In the genomic region with DNA sequence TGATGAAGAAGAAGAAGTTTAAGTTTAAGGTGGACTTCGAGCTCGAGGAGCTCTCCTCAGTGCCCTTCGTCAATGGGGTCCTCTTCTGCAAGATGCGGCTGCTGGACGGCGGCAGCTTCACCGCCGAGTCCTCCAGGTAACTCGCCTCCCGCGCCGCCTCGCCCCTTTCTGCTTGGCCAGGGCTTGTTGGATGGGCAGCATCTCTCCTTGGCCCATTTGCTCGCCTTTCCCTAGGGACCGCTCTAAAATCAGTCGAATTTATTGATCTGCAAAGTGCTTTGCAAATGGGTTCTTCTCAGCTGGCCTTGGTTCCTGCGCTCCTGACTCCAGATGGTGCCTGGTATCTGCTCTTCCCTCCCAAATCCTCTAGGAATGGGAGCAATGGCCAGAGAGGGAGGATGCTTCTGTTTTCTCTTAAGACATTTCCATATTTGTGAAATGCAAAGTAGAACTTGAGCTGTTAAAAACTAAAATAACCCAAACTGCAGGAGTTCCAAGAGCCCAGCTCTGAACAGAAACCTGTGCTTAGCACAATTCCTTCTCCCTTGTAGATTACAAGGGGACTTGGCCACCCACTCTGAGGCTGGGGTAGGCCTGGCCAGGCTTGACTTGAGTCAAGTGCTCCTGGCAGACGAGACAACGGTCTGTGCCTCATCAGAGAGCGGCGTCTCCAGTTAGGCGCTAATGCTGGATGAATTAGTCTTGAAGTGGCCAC, we compare ENCODE assay signal across 8 cellular contexts. TPM values are rescaled to one million over a fixed set of nuclear protein-coding genes. Genes with fewer than 3 reads are reported as not detected.
DNase-seq lines count a peak whose midpoint lies in the region; ATAC-seq, FAIRE-seq and TF ChIP-seq lines count a peak whose summit lies in the region.

No MANE protein-coding gene starts in this region.

- H2AK5ac ChIP-seq in H1 (ENCODE audit: low read depth, low read length) = no peak overlapping the region

- TF ChIP-seq CTCF in AG04450 (IDR thresholded peaks at IDR 0.05; ENCODE audit: low read depth, low read length) (0 out of 2 replicates have a peak, but pooled peaks have one; percentile 16), H1 (IDR thresholded peaks at IDR 0.05; ENCODE audit: control extremely low read depth in 1 of 3, insufficient read depth in 1 of 3, low read depth in 1 of 3, low read length in 3 of 3) (peak in 1 of 3 experiments; percentile 23; a peak in 2 of 4 replicates)

- CTCF ChIA-PET in AG04450 (lab: Charles Lee) = interaction anchor here (0.6 to 3.1 kb wide), 22 partner anchors 9 to 329 kb away, joined by 3 to 60 read pairs (median 4); no protein-coding TSS in a partner anchor
- CTCF ChIA-PET in H1 (lab: Charles Lee; ENCODE audit: partially characterized antibody) = interaction anchor here (1.0 to 8.0 kb wide), 29 partner anchors 10 to 245 kb away, joined by 3 to 127 read pairs (median 6); a partner anchor contains a TSS

- H3K18ac ChIP-seq in H1 (ENCODE audit: extremely low read depth, low read length) = 0 out of 2 replicates have a peak overlapping the region, but pooled peaks have one; percentile 73

- no peak for TF ChIP-seq RAD21 in H1 (IDR thresholded peaks at IDR 0.05 in 1 of 2, conservative IDR thresholded peaks at IDR 0.05 in 1 of 2; ENCODE audit: low read depth in 2 of 2, low read length in 2 of 2)

- TF ChIP-seq POLR2A in H1 (IDR thresholded peaks at IDR 0.05; ENCODE audit: control extremely low read depth in 1 of 2, low read depth in 2 of 2, low read length in 2 of 2) = no peak

- no peak overlapping the region for H3K14ac ChIP-seq in H1 (ENCODE audit: insufficient read length)

- 4% methylated on average over 21 of the region's 22 CpGs; no CpG with 5 or more reads in 1 of the 2 experiments for WGBS in H1 (ENCODE audit: extremely low coverage in 1 of 2, insufficient coverage in 1 of 2, insufficient read length in 1 of 2, insufficient replicate concordance in 2 of 2, low coverage in 1 of 2, low lambda C conversion rate in 2 of 2, missing lambda C conversion rate in 1 of 2), 2 experiments

- no peak for FAIRE-seq in H1 (lab: Jason Lieb, UNC)

- peak overlapping the region; percentile 63 to 84 for H3K4me2 ChIP-seq in H1 (ENCODE audit: insufficient read depth in 1 of 2, low read depth in 2 of 2, low read length in 2 of 2)

- H2BK15ac ChIP-seq in H1 (ENCODE audit: low read length) = no peak overlapping the region

- no peaks in the 10 kb centered on the region for H3K9me3 Mint-ChIP-seq in stimulated activated naive CD8-positive, alpha-beta T cell treated with anti-CD3 and anti-CD28 coated beads, Interleukin-15, amount 100 ng/mL, for 72 hours

- peak overlapping the region; percentile 87 to 90 for H3K27ac Mint-ChIP-seq in stimulated activated naive CD8-positive, alpha-beta T cell treated with anti-CD3 and anti-CD28 coated beads, Interleukin-15, amount 100 ng/mL, for 72 hours

- peak overlapping the region in 2 of 4 experiments; percentile 32 to 34; a peak in 1 of 7 replicates for H3K9ac ChIP-seq in H1 (replicated peaks in 1 of 4; ENCODE audit: extremely low read depth in 1 of 4, low read depth in 3 of 4, low read length in 3 of 4)

- H3K9me3 ChIP-seq in AG04450 (ENCODE audit: control insufficient read depth, insufficient read depth, low read length) (no peaks in the 10 kb centered on the region), H1 (ENCODE audit: insufficient read depth in 2 of 2, low read depth in 1 of 2, low read length in 1 of 2) (no peaks in the 10 kb centered on the region)

- no peak overlapping the region for H3K4ac ChIP-seq in H1 (replicated peaks; ENCODE audit: insufficient read length, low read depth, low read length)

- no peak for TF ChIP-seq EP300 in H1 (IDR thresholded peaks at IDR 0.05; ENCODE audit: borderline replicate concordance in 1 of 2, low read depth in 2 of 2, low read length in 2 of 2)

- ATAC-seq in GM18861 (IDR thresholded peaks at IDR 0.05; ENCODE audit: unreplicated experiment) (peak; percentile 35), HG03103 (IDR thresholded peaks at IDR 0.05; ENCODE audit: low read depth, unreplicated experiment) (peak; percentile 32)
- ATAC-seq in stimulated activated naive CD8-positive, alpha-beta T cell treated with anti-CD3 and anti-CD28 coated beads, Interleukin-15, amount 100 ng/mL, for 72 hours = peak; percentile 68

- no peak overlapping the region for H2BK20ac ChIP-seq in H1 (ENCODE audit: low read length)

- peak overlapping the region; percentile 18; the same call in 1 of the 2 replicates for H2BK5ac ChIP-seq in H1 (ENCODE audit: low read depth, low read length)

- peaks cover 0 to 4% of the 10 kb centered on the region in 2 experiments for H4K20me1 ChIP-seq in H1 (replicated peaks in 1 of 2; ENCODE audit: control insufficient read depth in 1 of 2, insufficient read depth in 2 of 2, low read length in 2 of 2)

- no peak overlapping the region for H2AFZ ChIP-seq in H1 (ENCODE audit: low read length)

- H2BK120ac ChIP-seq in H1 (replicated peaks; ENCODE audit: low read depth, low read length) = no peak overlapping the region

- no peak overlapping the region for H4K8ac ChIP-seq in H1 (ENCODE audit: extremely low read depth, insufficient read depth, low read length)

- no peak overlapping the region for H3K56ac ChIP-seq in H1 (replicated peaks; ENCODE audit: insufficient read length, low read depth, low read length)

- H3K79me1 ChIP-seq in H1 (ENCODE audit: low read depth, low read length) = no peaks in the 10 kb centered on the region

- peaks cover 25% of the 10 kb centered on the region for H3K4me1 Mint-ChIP-seq in stimulated activated naive CD8-positive, alpha-beta T cell treated with anti-CD3 and anti-CD28 coated beads, Interleukin-15, amount 100 ng/mL, for 72 hours

- H3K27me3 Mint-ChIP-seq in stimulated activated naive CD8-positive, alpha-beta T cell treated with anti-CD3 and anti-CD28 coated beads, Interleukin-15, amount 100 ng/mL, for 72 hours = no peaks in the 10 kb centered on the region

- peaks cover 7% of the 10 kb centered on the region; the same call in 1 of the 2 replicates for H3K23me2 ChIP-seq in H1 (ENCODE audit: low read depth, low read length)

- peak overlapping the region; percentile 77 for H3K4me3 ChIP-seq in AG04450 (ENCODE audit: low read depth, low read length)
- peak overlapping the region; percentile 39 to 78 (median 66) for H3K4me3 ChIP-seq in H1 (ENCODE audit: extremely low read depth in 1 of 4, insufficient read depth in 2 of 4, low read depth in 3 of 4, low read length in 4 of 4)

- H3K4me3 Mint-ChIP-seq in stimulated activated naive CD8-positive, alpha-beta T cell treated with anti-CD3 and anti-CD28 coated beads, Interleukin-15, amount 100 ng/mL, for 72 hours = peak overlapping the region; percentile 89 to 94

- DNase-seq in AG04450 (ENCODE audit: low read depth, low spot score) = no peak
- DNase-seq in NCI-H526 (lab: John Stamatoyannopoulos, UW) = peak; percentile 53 to 71
- DNase-seq in activated CD4-positive, alpha-beta T cell treated with anti-CD3 and anti-CD28 coated beads, Interleukin-2, amount 50 U/mL, for 4 hours = peak; percentile 19 to 36
- peak; percentile 44 to 74 for DNase-seq in H1 (ENCODE audit: low read depth in 1 of 2, low spot score in 2 of 2)
- peak; percentile 25 for DNase-seq in middle frontal gyrus (ENCODE audit: extremely low spot score, low spot score)
- DNase-seq in stimulated activated naive CD8-positive, alpha-beta T cell treated with anti-CD3 and anti-CD28 coated beads, Interleukin-15, amount 100 ng/mL, for 72 hours = peak; percentile 51 to 65

- H3K4me1 ChIP-seq in H1 (replicated peaks in 1 of 4; ENCODE audit: control insufficient read depth in 3 of 4, insufficient read depth in 4 of 4, low read length in 3 of 4) = peaks cover 0 to 11% (median 3%) of the 10 kb centered on the region in 4 experiments; a peak in 5 of 7 replicates

- H3K36me3 ChIP-seq in H1 (ENCODE audit: control insufficient read depth in 2 of 4, insufficient read depth in 4 of 4, low read length in 3 of 4) = no peaks in the 10 kb centered on the region

- no peak overlapping the region for H3K23ac ChIP-seq in H1 (ENCODE audit: insufficient read length)

- no peak overlapping the region for H4K5ac ChIP-seq in H1 (ENCODE audit: insufficient read length, low read depth, low read length)

- POLR2A ChIA-PET in AG04450 (lab: Yijun Ruan, JAX) = interaction anchor here (0.5 to 1.6 kb wide), 3 partner anchors 26 to 132 kb away, joined by 3 to 6 read pairs (median 5); a partner anchor contains a TSS
- POLR2A ChIA-PET in H1 (lab: Charles Lee; ENCODE audit: partially characterized antibody) = interaction anchor here (0.8 to 2.1 kb wide), 5 partner anchors 26 to 132 kb away, joined by 3 to 7 read pairs (median 5); a partner anchor contains a TSS

- H3K27ac ChIP-seq in AG04450 (ENCODE audit: low read depth, low read length) (no peak overlapping the region), H1 (ENCODE audit: low read depth, low read length) (no peak overlapping the region)

- H3K27me3 ChIP-seq in AG04450 (ENCODE audit: control insufficient read depth, insufficient read depth, low read length) (peaks cover 2% of the 10 kb centered on the region), H1 (replicated peaks in 1 of 4; ENCODE audit: control insufficient read depth in 3 of 4, extremely low read depth in 1 of 4, insufficient read depth in 3 of 4, low read length in 3 of 4) (no peaks in the 10 kb centered on the region)

- H4K91ac ChIP-seq in H1 (replicated peaks; ENCODE audit: insufficient read length, low read length) = no peak overlapping the region

- no peak overlapping the region for H2BK12ac ChIP-seq in H1 (ENCODE audit: low read depth, low read length)

- peaks cover 0 to 32% of the 10 kb centered on the region in 2 experiments; a peak in 3 of 4 replicates for H3K79me2 ChIP-seq in H1 (ENCODE audit: control insufficient read depth in 1 of 2, insufficient read depth in 2 of 2, low read length in 2 of 2)

TF ChIP-seq in H1, 55 proteins besides CTCF, POLR2A, EP300 and RAD21 (continues in another document):
- TF ChIP-seq SP1 (IDR thresholded peaks at IDR 0.05; ENCODE audit: low read depth, low read length) = no peak
- TF ChIP-seq TAF1 (IDR thresholded peaks at IDR 0.05; ENCODE audit: low read depth, low read length) = 0 out of 2 replicates have a peak, but pooled peaks have one; percentile 26
- TF ChIP-seq CHD1 (IDR thresholded peaks at IDR 0.05; ENCODE audit: low read depth, low read length) = no peak
- no peak for TF ChIP-seq ZNF274 (IDR thresholded peaks at IDR 0.05; ENCODE audit: borderline replicate concordance, extremely low read depth, low read length)
- no peak for TF ChIP-seq SRF (IDR thresholded peaks at IDR 0.05; ENCODE audit: low read depth, low read length)

RNA-seq across cellular contexts. Expression of a gene that starts 0.7 kb away (rescaled TPM):
- polyA plus RNA-seq in AG04450 (2011; rRNA removed) = 4.4 and 6.1 TPM in 2 replicates
- 4.0 and 6.3 TPM in 2 replicates for polyA minus RNA-seq in AG04450 (2011; rRNA and poly(A)+ RNA removed)
- total RNA-seq in H1 (2021; fragmentation: NEBNext Ultra II Directional; extraction: Animal tissue kit (Norgen Biotek cat#: 25700)) = 18.1 and 20.1 TPM in 2 replicates
- polyA plus RNA-seq in H1 (2011; rRNA removed) = 2.7 and 6.1 TPM in 2 replicates
- polyA plus RNA-seq in H1 (2011; cell fraction: cytosol; rRNA removed) = 5.6 TPM
- polyA plus RNA-seq in H1 (2011; cell fraction: nucleus; rRNA removed) = 5.8 TPM
- polyA plus RNA-seq in H1 (2012, experiment 1 of 2) = 6.0 to 11.6 TPM (median 7.0 TPM) in 4 replicates
- 0.64 TPM for polyA plus RNA-seq in H1 (2012, experiment 2 of 2)
- polyA plus RNA-seq in H1 (2013, experiment 1 of 2) = 9.6 TPM
- polyA plus RNA-seq in H1 (2013, experiment 2 of 2) = 8.6 TPM
- 15.8 and 18.7 TPM in 2 replicates for polyA minus RNA-seq in H1 (2011; rRNA and poly(A)+ RNA removed)
- 8.8 TPM for polyA minus RNA-seq in H1 (2011; cell fraction: cytosol; rRNA and poly(A)+ RNA removed)
- 27.8 TPM for polyA minus RNA-seq in H1 (2011; cell fraction: nucleus; rRNA and poly(A)+ RNA removed)
